In the genomic region with DNA sequence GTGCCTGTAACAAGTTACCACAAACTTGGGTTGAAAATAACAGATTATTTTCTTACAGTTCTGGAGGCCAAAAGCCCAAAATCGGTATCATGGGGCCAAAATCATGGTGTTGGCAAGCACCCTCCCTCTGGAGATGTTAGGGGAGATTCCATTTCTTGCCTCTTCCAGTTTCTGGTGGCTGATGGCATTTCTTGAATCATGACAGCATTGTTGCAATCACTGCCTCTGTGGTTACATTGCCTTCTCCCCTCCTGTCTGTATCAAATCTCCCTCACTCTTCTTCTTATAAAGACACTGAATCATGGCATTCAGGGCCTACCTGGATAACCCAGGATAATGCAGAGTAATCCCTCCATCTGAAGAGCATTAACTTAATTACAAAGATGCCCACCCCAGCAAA, we compare ENCODE assay signal across 17 cellular contexts.
"Had no signal": no experiment of that assay in that cellular context is flagged by ENCODE, and none has a peak within 500 bp of the region (broad histone marks: within the 10 kb centered on the region; RNA-seq: fewer than 3 reads in every experiment).

No MANE protein-coding gene starts in this region.

- H3K27me3 Mint-ChIP-seq: dendritic cell treated with granulocyte-macrophage colony-stimulating factor and Interleukin-4, amounts not matched to agents 40 ng/mL and 50 ng/mL, for 4 days; effector memory CD8-positive, alpha-beta T cell had no signal

- H3K27me3 ChIP-seq: heart left ventricle, right lobe of liver had no signal

- H3K4me1 ChIP-seq: psoas muscle had no signal

- H3K4me3 ChIP-seq: heart left ventricle, lower lobe of right lung, psoas muscle, right lobe of liver, spleen, thoracic aorta had no signal

- H3K9me3 Mint-ChIP-seq: activated naive CD4-positive, alpha-beta T cell treated with anti-CD3 and anti-CD28 coated beads for 36 hours; activated naive CD8-positive, alpha-beta T cell treated with anti-CD3 and anti-CD28 coated beads, Interleukin-2, amount 50 U/mL, for 24 hours; activated T-helper 17 cell treated with anti-CD3 and anti-CD28 coated beads, Interleukin-2, amount 50 U/mL, for 72 hours; dendritic cell treated with granulocyte-macrophage colony-stimulating factor and Interleukin-4, amounts not matched to agents 40 ng/mL and 50 ng/mL, for 4 days; effector memory CD8-positive, alpha-beta T cell; immature natural killer cell; neural crest cell; stimulated activated effector memory CD8-positive, alpha-beta T cell treated with anti-CD3 and anti-CD28 coated beads, Interleukin-12 subunit alpha, Interleukin-12 subunit beta, amount 100 ng/mL, for 72 hours had no signal

- H3K27ac Mint-ChIP-seq: activated naive CD4-positive, alpha-beta T cell treated with anti-CD3 and anti-CD28 coated beads for 36 hours; activated naive CD8-positive, alpha-beta T cell treated with anti-CD3 and anti-CD28 coated beads, Interleukin-2, amount 50 U/mL, for 24 hours; activated T-helper 17 cell treated with anti-CD3 and anti-CD28 coated beads, Interleukin-2, amount 50 U/mL, for 72 hours; dendritic cell treated with granulocyte-macrophage colony-stimulating factor and Interleukin-4, amounts not matched to agents 40 ng/mL and 50 ng/mL, for 4 days; effector memory CD8-positive, alpha-beta T cell; immature natural killer cell; stimulated activated effector memory CD8-positive, alpha-beta T cell treated with anti-CD3 and anti-CD28 coated beads, Interleukin-12 subunit alpha, Interleukin-12 subunit beta, amount 100 ng/mL, for 72 hours had no signal

- H3K9me3 ChIP-seq: heart left ventricle, lower lobe of right lung, psoas muscle, right lobe of liver, spleen, thoracic aorta had no signal

- H3K36me3 ChIP-seq: heart left ventricle, lower lobe of right lung, right lobe of liver, spleen, thoracic aorta had no signal

- DNase-seq: activated CD4-positive, alpha-beta T cell treated with anti-CD3 and anti-CD28 coated beads for 1 hour; activated CD4-positive, alpha-beta T cell treated with anti-CD3 and anti-CD28 coated beads, Interleukin-2, amount 50 U/mL, for 4 hours; activated naive CD4-positive, alpha-beta T cell treated with anti-CD3 and anti-CD28 coated beads for 36 hours; activated naive CD8-positive, alpha-beta T cell treated with anti-CD3 and anti-CD28 coated beads, Interleukin-2, amount 50 U/mL, for 24 hours; effector memory CD8-positive, alpha-beta T cell; foreskin melanocyte; heart left ventricle; immature natural killer cell; lower lobe of right lung; psoas muscle; right lobe of liver; spleen had no signal

- H3K27ac ChIP-seq: heart left ventricle, lower lobe of right lung, psoas muscle, right lobe of liver, spleen, thoracic aorta had no signal

- H3K4me3 Mint-ChIP-seq: activated naive CD4-positive, alpha-beta T cell treated with anti-CD3 and anti-CD28 coated beads for 36 hours; activated naive CD8-positive, alpha-beta T cell treated with anti-CD3 and anti-CD28 coated beads, Interleukin-2, amount 50 U/mL, for 24 hours; activated T-helper 17 cell treated with anti-CD3 and anti-CD28 coated beads, Interleukin-2, amount 50 U/mL, for 72 hours; dendritic cell treated with granulocyte-macrophage colony-stimulating factor and Interleukin-4, amounts not matched to agents 40 ng/mL and 50 ng/mL, for 4 days; effector memory CD8-positive, alpha-beta T cell; immature natural killer cell; neural crest cell; stimulated activated effector memory CD8-positive, alpha-beta T cell treated with anti-CD3 and anti-CD28 coated beads, Interleukin-12 subunit alpha, Interleukin-12 subunit beta, amount 100 ng/mL, for 72 hours had no signal

- H3K4me1 Mint-ChIP-seq: activated T-helper 17 cell treated with anti-CD3 and anti-CD28 coated beads, Interleukin-2, amount 50 U/mL, for 72 hours; neural crest cell; stimulated activated effector memory CD8-positive, alpha-beta T cell treated with anti-CD3 and anti-CD28 coated beads, Interleukin-12 subunit alpha, Interleukin-12 subunit beta, amount 100 ng/mL, for 72 hours had no signal

- H3K36me3 Mint-ChIP-seq: stimulated activated effector memory CD8-positive, alpha-beta T cell treated with anti-CD3 and anti-CD28 coated beads, Interleukin-12 subunit alpha, Interleukin-12 subunit beta, amount 100 ng/mL, for 72 hours had no signal

- ATAC-seq: activated naive CD8-positive, alpha-beta T cell treated with anti-CD3 and anti-CD28 coated beads, Interleukin-2, amount 50 U/mL, for 24 hours; activated T-helper 17 cell treated with anti-CD3 and anti-CD28 coated beads, Interleukin-2, amount 50 U/mL, for 72 hours; effector memory CD8-positive, alpha-beta T cell; heart left ventricle; lower lobe of right lung; right lobe of liver; stimulated activated effector memory CD8-positive, alpha-beta T cell treated with anti-CD3 and anti-CD28 coated beads, Interleukin-12 subunit alpha, Interleukin-12 subunit beta, amount 100 ng/mL, for 72 hours had no signal
